ENCODE assay signal across 8 cellular contexts in the genomic region with DNA sequence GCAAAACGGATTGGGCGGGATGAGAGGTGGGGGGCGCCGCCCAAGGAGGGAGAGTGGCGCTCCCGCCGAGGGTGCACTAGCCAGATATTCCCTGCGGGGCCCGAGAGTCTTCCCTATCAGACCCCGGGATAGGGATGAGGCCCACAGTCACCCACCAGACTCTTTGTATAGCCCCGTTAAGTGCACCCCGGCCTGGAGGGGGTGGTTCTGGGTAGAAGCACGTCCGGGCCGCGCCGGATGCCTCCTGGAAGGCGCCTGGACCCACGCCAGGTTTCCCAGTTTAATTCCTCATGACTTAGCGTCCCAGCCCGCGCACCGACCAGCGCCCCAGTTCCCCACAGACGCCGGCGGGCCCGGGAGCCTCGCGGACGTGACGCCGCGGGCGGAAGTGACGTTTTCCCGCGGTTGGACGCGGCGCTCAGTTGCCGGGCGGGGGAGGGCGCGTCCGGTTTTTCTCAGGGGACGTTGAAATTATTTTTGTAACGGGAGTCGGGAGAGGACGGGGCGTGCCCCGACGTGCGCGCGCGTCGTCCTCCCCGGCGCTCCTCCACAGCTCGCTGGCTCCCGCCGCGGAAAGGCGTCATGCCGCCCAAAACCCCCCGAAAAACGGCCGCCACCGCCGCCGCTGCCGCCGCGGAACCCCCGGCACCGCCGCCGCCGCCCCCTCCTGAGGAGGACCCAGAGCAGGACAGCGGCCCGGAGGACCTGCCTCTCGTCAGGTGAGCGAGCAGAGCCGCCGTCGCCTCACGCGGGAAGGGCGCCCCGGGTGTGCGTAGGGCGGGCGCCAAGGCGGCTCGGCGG. TPM values are rescaled to one million over a fixed set of nuclear protein-coding genes. Genes with fewer than 3 reads are reported as not detected.
A peak's percentile ranks its signal among the peaks of the same experiment; 100 is the strongest.
DNase-seq lines count a peak whose midpoint lies in the region; ATAC-seq and TF ChIP-seq lines count a peak whose summit lies in the region.

RB1 (plus strand) TSS at position 421 of the 801 bp plus-strand sequence; CDS start at position 583, 162 bp downstream.

- POLR2A ChIA-PET in BJ (lab: Charles Lee): no interaction called here

- DNase-seq in BJ (ENCODE audit: low read depth): peak; percentile 37
- peak; percentile 63 for DNase-seq in GM19240 (ENCODE audit: insufficient read length, low spot score)
- peak; percentile 90 for DNase-seq in NCI-H69 (lab: John Stamatoyannopoulos, UW)
- peak; percentile 77 to 87 for DNase-seq in activated CD4-positive, alpha-beta T cell treated with anti-CD3 and anti-CD28 coated beads, Interleukin-2, amount 50 U/mL, for 24 hours (ENCODE audit: low read depth in 1 of 2, low spot score in 1 of 2)
- DNase-seq in dedifferentiated amniotic fluid mesenchymal stem cell (ENCODE audit: extremely low spot score): peak; percentile 88
- DNase-seq in left lobe of liver (ENCODE audit: low spot score): peak; percentile 93
- DNase-seq in stimulated activated CD4-positive, alpha-beta T cell treated with anti-CD3 and anti-CD28 coated beads, Interleukin-2, amount 100 ng/mL, for 24 hours: peak; percentile 90 to 93

- H3K27me3 ChIP-seq in BJ (ENCODE audit: control insufficient read depth, insufficient read depth, low read length): no peaks in the 10 kb centered on the region

- peak within 1 kb of the TSS; percentile 79 for H3K4me3 ChIP-seq in BJ (ENCODE audit: low read depth, low read length)

- CTCF ChIA-PET in BJ (lab: Yijun Ruan, JAX): interaction anchor here (0.8 kb wide), 1 partner anchor 9 kb away, joined by 3 read pairs; no protein-coding TSS in a partner anchor

- ATAC-seq in HG03457 (IDR thresholded peaks at IDR 0.05; ENCODE audit: unreplicated experiment) (peak; percentile 68), left lobe of liver (peak; percentile 94)

- H3K36me3 ChIP-seq in BJ (ENCODE audit: control insufficient read depth, insufficient read depth, low read length): no peaks in the 10 kb centered on the region

- TF ChIP-seq CTCF in BJ (IDR thresholded peaks at IDR 0.05; ENCODE audit: insufficient read depth, low read depth, low read length): no peak

RNA-seq across cellular contexts. Expression of gene RB1, which starts in this region (rescaled TPM):
- polyA plus RNA-seq in BJ (2011; rRNA removed): 11.2 and 22.9 TPM in 2 replicates
- 5.1 and 14.5 TPM in 2 replicates for polyA minus RNA-seq in BJ (2011; rRNA and poly(A)+ RNA removed)
- total RNA-seq in left lobe of liver: 8.2 TPM

Comparison
In these comparisons a context has a peak if more than half of its experiments do, and no peak if none do; other contexts are left out.
1. Peak in every context shown above with its lines: DNase-seq, ATAC-seq and H3K4me3 ChIP-seq.
2. DNase-seq: peak in every context shown above with its lines; median percentile 93 in left lobe of liver; 92 in stimulated activated CD4-positive, alpha-beta T cell treated with anti-CD3 and anti-CD28 coated beads, Interleukin-2, amount 100 ng/mL, for 24 hours; 90 in NCI-H69; 88 in dedifferentiated amniotic fluid mesenchymal stem cell; 82 in activated CD4-positive, alpha-beta T cell treated with anti-CD3 and anti-CD28 coated beads, Interleukin-2, amount 50 U/mL, for 24 hours; 63 in GM19240; 37 in BJ.